8 cellular contexts compared by ENCODE assay signal in genomic region chr2:162072976-162073775, GRCh38. TPM values are rescaled to one million over a fixed set of nuclear protein-coding genes. Genes with fewer than 3 reads are reported as not detected.
DNase-seq lines count a peak whose midpoint lies in the region; ATAC-seq, FAIRE-seq and TF ChIP-seq lines count a peak whose summit lies in the region.

No MANE protein-coding gene starts in this region.

- no peak for TF ChIP-seq POLR2A in GM12892 (IDR thresholded peaks at IDR 0.05; ENCODE audit: low read depth, low read length)

- peak overlapping the region; percentile 76 to 93 (median 86) for H3K4me3 Mint-ChIP-seq in IgD-negative memory B cell
- H3K4me3 Mint-ChIP-seq in activated naive CD8-positive, alpha-beta T cell treated with anti-CD3 and anti-CD28 coated beads, Interleukin-2, amount 50 U/mL, for 24 hours: peak overlapping the region; percentile 93

- H3K36me3 Mint-ChIP-seq in IgD-negative memory B cell: no peaks in the 10 kb centered on the region
- peaks cover 12% of the 10 kb centered on the region for H3K36me3 Mint-ChIP-seq in activated naive CD8-positive, alpha-beta T cell treated with anti-CD3 and anti-CD28 coated beads, Interleukin-2, amount 50 U/mL, for 24 hours (ENCODE audit: low read depth)

- H3K27me3 Mint-ChIP-seq in IgD-negative memory B cell: peaks cover 16% of the 10 kb centered on the region
- no peaks in the 10 kb centered on the region for H3K27me3 Mint-ChIP-seq in activated naive CD8-positive, alpha-beta T cell treated with anti-CD3 and anti-CD28 coated beads, Interleukin-2, amount 50 U/mL, for 24 hours

- ATAC-seq in activated naive CD8-positive, alpha-beta T cell treated with anti-CD3 and anti-CD28 coated beads, Interleukin-2, amount 50 U/mL, for 24 hours: peak; percentile 21

- peaks cover 3 to 10% (median 5%) of the 10 kb centered on the region in 3 donors for H3K4me1 Mint-ChIP-seq in IgD-negative memory B cell
- H3K4me1 Mint-ChIP-seq in activated naive CD8-positive, alpha-beta T cell treated with anti-CD3 and anti-CD28 coated beads, Interleukin-2, amount 50 U/mL, for 24 hours: peaks cover 50% of the 10 kb centered on the region

- no peak overlapping the region for H3K27ac Mint-ChIP-seq in IgD-negative memory B cell
- peak overlapping the region; percentile 83 for H3K27ac Mint-ChIP-seq in activated naive CD8-positive, alpha-beta T cell treated with anti-CD3 and anti-CD28 coated beads, Interleukin-2, amount 50 U/mL, for 24 hours

- peaks cover 2 to 5% (median 2%) of the 10 kb centered on the region in 3 donors for H3K9me3 Mint-ChIP-seq in IgD-negative memory B cell
- peaks cover 8% of the 10 kb centered on the region for H3K9me3 Mint-ChIP-seq in activated naive CD8-positive, alpha-beta T cell treated with anti-CD3 and anti-CD28 coated beads, Interleukin-2, amount 50 U/mL, for 24 hours

- no peak for FAIRE-seq in GM12892 (lab: Jason Lieb, UNC)

- peak; percentile 36 for DNase-seq in AG20443 (ENCODE audit: low spot score)
- DNase-seq in activated naive CD8-positive, alpha-beta T cell treated with anti-CD3 and anti-CD28 coated beads, Interleukin-2, amount 50 U/mL, for 24 hours: peak; percentile 25
- peak; percentile 39 for DNase-seq in iPS-NIHi11 (ENCODE audit: low spot score)
- peak; percentile 26 to 40 for DNase-seq in stimulated activated CD4-positive, alpha-beta T cell treated with anti-CD3 and anti-CD28 coated beads, Interleukin-2, amount 100 ng/mL, for 24 hours
- no peak for DNase-seq in A172 (ENCODE audit: low spot score)
- no peak for DNase-seq in putamen (ENCODE audit: low spot score)
- DNase-seq in GM12892 (ENCODE audit: insufficient read length): no peak

RNA-seq across cellular contexts. Expression of gene DPP4, which starts 0.8 kb away (rescaled TPM):
- polyA plus RNA-seq in IgD-negative memory B cell: 1.3 TPM
- total RNA-seq in A172 (2014; rRNA removed; shearing (Covaris generic)): 0.03 and 1.2 TPM in 2 replicates
- polyA plus RNA-seq in GM12892 (2012; ENCODE audit: missing spikeins): 0.19 TPM

Comparison
In these comparisons a context has a peak if more than half of its experiments do, and no peak if none do; other contexts are left out.
1. DNase-seq: peak in AG20443 (single experiment), activated naive CD8-positive, alpha-beta T cell treated with anti-CD3 and anti-CD28 coated beads, Interleukin-2, amount 50 U/mL, for 24 hours (single experiment), iPS-NIHi11 (single experiment) and stimulated activated CD4-positive, alpha-beta T cell treated with anti-CD3 and anti-CD28 coated beads, Interleukin-2, amount 100 ng/mL, for 24 hours (2 of 2); none in A172 (single experiment), putamen (single experiment) and GM12892 (single experiment).